Comparison of ENCODE assay signal across 8 cellular contexts in genomic region chr4:121950680-121951569, GRCh38. TPM values are rescaled to one million over a fixed set of nuclear protein-coding genes. Genes with fewer than 3 reads are reported as not detected.
A peak's percentile ranks its signal among the peaks of the same experiment; 100 is the strongest.
DNase-seq lines count a peak whose midpoint lies in the region; ATAC-seq, FAIRE-seq and TF ChIP-seq lines count a peak whose summit lies in the region.

No MANE protein-coding gene starts in this region.

- no peaks in the 10 kb centered on the region for H3K79me2 ChIP-seq in HepG2 (ENCODE audit: insufficient read depth, low read length)

- WGBS in HepG2 (ENCODE audit: low lambda C conversion rate): 4% methylated on average over 18 of the region's 83 CpGs

- ATAC-seq in HG03039 (IDR thresholded peaks at IDR 0.05; ENCODE audit: unreplicated experiment) (peak; percentile 13), HepG2 (peak; percentile 67)

- POLR2A ChIA-PET in HepG2 (lab: Yijun Ruan, JAX): no interaction called here

- no peaks in the 10 kb centered on the region for H3K9me3 Mint-ChIP-seq in T-helper 1 cell treated with Interleukin-12 subunit alpha and Interleukin-12 subunit beta and Interleukin-4 antibody, amounts not matched to agents 30 μg/mL and 1 μg/mL, for 36 hours

- TF ChIP-seq EP300 in HepG2 (IDR thresholded peaks at IDR 0.05; ENCODE audit: low read depth in 2 of 2, low read length in 2 of 2): no peak
- no peak for TF ChIP-seq EP300 in HepG2 (CRISPR knock-in tag; IDR thresholded peaks at IDR 0.05; ENCODE audit: borderline replicate concordance)

- no peak for FAIRE-seq in HepG2 (lab: Jason Lieb, UNC)

- CTCF ChIA-PET in HepG2 (lab: Yijun Ruan, JAX; ENCODE audit: low intra/inter-chr PET ratio, low total read pairs): no interaction called here

- BruUV-seq in HepG2 (replicated peaks; lab: Mats Ljungman, UMichigan): no TSS peak

- H4K20me1 ChIP-seq in HepG2 (ENCODE audit: insufficient read depth, low read length): no peaks in the 10 kb centered on the region

- H3K27ac Mint-ChIP-seq in T-helper 1 cell treated with Interleukin-12 subunit alpha and Interleukin-12 subunit beta and Interleukin-4 antibody, amounts not matched to agents 30 μg/mL and 1 μg/mL, for 36 hours: peak overlapping the region; percentile 26

- peak overlapping the region; percentile 74 for H3K4me2 ChIP-seq in HepG2 (ENCODE audit: low read depth, low read length)

- H3K9me3 ChIP-seq in HepG2 (ENCODE audit: low read length): no peaks in the 10 kb centered on the region

- H3K4me3 ChIP-seq in HepG2 (replicated peaks in 1 of 3; ENCODE audit: insufficient read depth in 1 of 3, low read depth in 2 of 3, low read length in 3 of 3): peak overlapping the region; percentile 39 to 60 (median 40)

- peaks cover 7 to 48% of the 10 kb centered on the region in 2 experiments for H3K27me3 ChIP-seq in HepG2 (ENCODE audit: control insufficient read depth in 1 of 2, insufficient read depth in 2 of 2, low read length in 2 of 2)

- no peaks in the 10 kb centered on the region for H3K36me3 ChIP-seq in HepG2 (replicated peaks in 1 of 2; ENCODE audit: control insufficient read depth in 1 of 2, insufficient read depth in 2 of 2, low read length in 2 of 2)

- H3K36me3 Mint-ChIP-seq in T-helper 1 cell treated with Interleukin-12 subunit alpha and Interleukin-12 subunit beta and Interleukin-4 antibody, amounts not matched to agents 30 μg/mL and 1 μg/mL, for 36 hours (ENCODE audit: low read depth): no peaks in the 10 kb centered on the region

- TF ChIP-seq CTCF in HepG2 (CRISPR knock-in tag; IDR thresholded peaks at IDR 0.05): no peak

- no peak overlapping the region for H2AFZ ChIP-seq in HepG2 (ENCODE audit: low read length)

- intact Hi-C loops in HepG2 (cut with micrococcal nuclease; ENCODE audit: unreplicated experiment): loop anchor here (1.0 to 2.0 kb wide), 2 partner anchors 52 to 626 kb away; no protein-coding TSS in a partner anchor

- peak overlapping the region; percentile 79 for H3K4me3 Mint-ChIP-seq in T-helper 1 cell treated with Interleukin-12 subunit alpha and Interleukin-12 subunit beta and Interleukin-4 antibody, amounts not matched to agents 30 μg/mL and 1 μg/mL, for 36 hours

- TF ChIP-seq POLR2A in HepG2 (IDR thresholded peaks at IDR 0.05; ENCODE audit: insufficient read depth in 1 of 2, low read depth in 2 of 2, low read length in 2 of 2): no peak

- DNase-seq in activated CD4-positive, alpha-beta T cell treated with anti-CD3 and anti-CD28 coated beads for 4 hours: peak; percentile 4 to 22
- no peak for DNase-seq in activated CD4-positive, alpha-beta T cell treated with anti-CD3 and anti-CD28 coated beads for 1 hour
- DNase-seq in central memory CD4-positive, alpha-beta T cell: peak; percentile 19
- DNase-seq in HepG2 (ENCODE audit: low spot score): no peak
- DNase-seq in stimulated activated CD8-positive, alpha-beta memory T cell treated with anti-CD3 and anti-CD28 coated beads, Interleukin-4, amount 100 ng/mL, for 48 hours: peak; percentile 49
- no peak for DNase-seq in middle frontal gyrus (ENCODE audit: extremely low spot score, low spot score)

- in situ Hi-C loops in HepG2 (cut with HindIII; ENCODE audit: extremely low pct_ligation_motif_present, low pct_unique_long_range_greater_than_20kb): no loop called here

- no peak for TF ChIP-seq RAD21 in HepG2 (CRISPR knock-in tag; IDR thresholded peaks at IDR 0.05)

- no peak overlapping the region for H3K27ac ChIP-seq in HepG2 (ENCODE audit: extremely low read length, insufficient read depth, low read length)

- peaks cover 14% of the 10 kb centered on the region for H3K4me1 ChIP-seq in HepG2 (ENCODE audit: insufficient read depth, low read length)

- peaks cover 14% of the 10 kb centered on the region for H3K4me1 Mint-ChIP-seq in T-helper 1 cell treated with Interleukin-12 subunit alpha and Interleukin-12 subunit beta and Interleukin-4 antibody, amounts not matched to agents 30 μg/mL and 1 μg/mL, for 36 hours (ENCODE audit: low read depth)

- peaks cover 56% of the 10 kb centered on the region for H3K27me3 Mint-ChIP-seq in T-helper 1 cell treated with Interleukin-12 subunit alpha and Interleukin-12 subunit beta and Interleukin-4 antibody, amounts not matched to agents 30 μg/mL and 1 μg/mL, for 36 hours (ENCODE audit: low read depth)

- no peak overlapping the region for H3K9ac ChIP-seq in HepG2 (ENCODE audit: insufficient read depth, low read depth, low read length)

TF ChIP-seq in HepG2, 621 proteins besides CTCF, POLR2A, EP300 and RAD21 (continues in another document):
- TF ChIP-seq ZNF777 (CRISPR knock-in tag; IDR thresholded peaks at IDR 0.05) (peak; percentile 75; the same call in 1 of the 2 replicates), E2F1 (CRISPR knock-in tag; IDR thresholded peaks at IDR 0.05) (no peak), ZBTB14 (CRISPR knock-in tag; IDR thresholded peaks at IDR 0.05) (no peak), EZH2 (conservative IDR thresholded peaks at IDR 0.05; ENCODE audit: low read depth, low read length) (peak; percentile 44)
- TF ChIP-seq, protein P1, sequence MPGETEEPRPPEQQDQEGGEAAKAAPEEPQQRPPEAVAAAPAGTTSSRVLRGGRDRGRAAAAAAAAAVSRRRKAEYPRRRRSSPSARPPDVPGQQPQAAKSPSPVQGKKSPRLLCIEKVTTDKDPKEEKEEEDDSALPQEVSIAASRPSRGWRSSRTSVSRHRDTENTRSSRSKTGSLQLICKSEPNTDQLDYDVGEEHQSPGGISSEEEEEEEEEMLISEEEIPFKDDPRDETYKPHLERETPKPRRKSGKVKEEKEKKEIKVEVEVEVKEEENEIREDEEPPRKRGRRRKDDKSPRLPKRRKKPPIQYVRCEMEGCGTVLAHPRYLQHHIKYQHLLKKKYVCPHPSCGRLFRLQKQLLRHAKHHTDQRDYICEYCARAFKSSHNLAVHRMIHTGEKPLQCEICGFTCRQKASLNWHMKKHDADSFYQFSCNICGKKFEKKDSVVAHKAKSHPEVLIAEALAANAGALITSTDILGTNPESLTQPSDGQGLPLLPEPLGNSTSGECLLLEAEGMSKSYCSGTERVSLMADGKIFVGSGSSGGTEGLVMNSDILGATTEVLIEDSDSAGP (CRISPR knock-in tag; IDR thresholded peaks at IDR 0.05; ENCODE audit: borderline replicate concordance): 0 out of 2 replicates have a peak, but pooled peaks have one; percentile 26

RNA-seq across cellular contexts. Expression of gene TRPC3, which starts 0.9 kb away (rescaled TPM):
- total RNA-seq in HepG2 (2016; rRNA removed; fragmentation: Illumina TruSeq; extraction: Trizol): not detected in 2 replicates
- not detected in 2 replicates for total RNA-seq in HepG2 (2016; cell fraction: cytosol; rRNA removed; fragmentation: Illumina TruSeq; extraction: Trizol; ENCODE audit: low read depth)
- not detected in 2 replicates for total RNA-seq in HepG2 (2016; cell fraction: insoluble cytoplasmic fraction; rRNA removed; fragmentation: Illumina TruSeq; extraction: Trizol)
- not detected in 2 replicates for total RNA-seq in HepG2 (2016; cell fraction: membrane; rRNA removed; fragmentation: Illumina TruSeq; extraction: Trizol)
- total RNA-seq in HepG2 (2016; cell fraction: nucleus; rRNA removed; fragmentation: Illumina TruSeq; extraction: Trizol): not detected in 2 replicates
- polyA plus RNA-seq in HepG2 (2011; rRNA removed): not detected in 2 replicates
- polyA plus RNA-seq in HepG2 (2011; cell fraction: cytosol; rRNA removed): not detected in 2 replicates
- polyA plus RNA-seq in HepG2 (2011; cell fraction: nucleus; rRNA removed): not detected in 2 replicates
- not detected in 2 replicates for polyA plus RNA-seq in HepG2 (2012)
- polyA plus RNA-seq in HepG2 (2016; cell fraction: cytosol; fragmentation: Illumina TruSeq; extraction: Trizol; ENCODE audit: low read depth): not detected in 2 replicates
- not detected in 2 replicates for polyA plus RNA-seq in HepG2 (2016; cell fraction: insoluble cytoplasmic fraction; fragmentation: Illumina TruSeq; extraction: Trizol; ENCODE audit: low read depth)
- polyA plus RNA-seq in HepG2 (2016; cell fraction: membrane; fragmentation: Illumina TruSeq; extraction: Trizol; ENCODE audit: low read depth): not detected in 2 replicates
- not detected in 2 replicates for polyA plus RNA-seq in HepG2 (2016; cell fraction: nucleus; fragmentation: Illumina TruSeq; extraction: Trizol; ENCODE audit: insufficient read depth, low read depth)
- polyA minus RNA-seq in HepG2 (2011; rRNA and poly(A)+ RNA removed; ENCODE audit: low replicate concordance): not detected in 2 replicates
- not detected in 2 replicates for polyA minus RNA-seq in HepG2 (2011; cell fraction: cytosol; rRNA and poly(A)+ RNA removed)
- polyA minus RNA-seq in HepG2 (2011; cell fraction: nucleus; rRNA and poly(A)+ RNA removed): not detected in 2 replicates

Comparison
In these comparisons a context has a peak if more than half of its experiments do, and no peak if none do; other contexts are left out.
1. DNase-seq: peak in activated CD4-positive, alpha-beta T cell treated with anti-CD3 and anti-CD28 coated beads for 4 hours (2 of 2), central memory CD4-positive, alpha-beta T cell (single experiment) and stimulated activated CD8-positive, alpha-beta memory T cell treated with anti-CD3 and anti-CD28 coated beads, Interleukin-4, amount 100 ng/mL, for 48 hours (single experiment); none in activated CD4-positive, alpha-beta T cell treated with anti-CD3 and anti-CD28 coated beads for 1 hour (single experiment), HepG2 (single experiment) and middle frontal gyrus (single experiment).